11 cellular contexts compared by ENCODE assay signal in the genomic region with DNA sequence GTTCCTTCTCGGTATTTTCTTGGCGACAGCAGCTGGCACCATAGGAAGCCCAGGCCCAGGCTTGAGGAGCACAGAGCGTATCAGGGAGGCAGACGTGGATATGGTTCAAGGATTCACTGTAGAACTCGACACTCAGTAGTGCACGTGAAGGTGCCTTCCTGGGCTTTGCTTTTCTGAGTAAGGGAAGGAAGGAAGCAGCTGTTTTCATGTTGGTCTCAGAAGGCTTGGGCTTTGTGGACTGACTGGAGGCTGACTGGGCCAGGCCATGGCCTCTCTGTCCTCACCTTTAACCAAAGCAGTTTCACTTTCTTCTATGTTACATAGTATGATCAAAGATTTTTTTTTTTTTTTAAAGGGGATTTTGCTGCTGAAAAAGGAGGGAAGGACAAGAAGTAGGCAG. TPM values are rescaled to one million over a fixed set of nuclear protein-coding genes. Genes with fewer than 3 reads are reported as not detected.
DNase-seq lines count a peak whose midpoint lies in the region; ATAC-seq and TF ChIP-seq lines count a peak whose summit lies in the region.
"Had no signal": no experiment of that assay in that cellular context is flagged by ENCODE, and none has a peak within 500 bp of the region (broad histone marks: within the 10 kb centered on the region; RNA-seq: fewer than 3 reads in every experiment).

No MANE protein-coding gene starts in this region.

- no peak for DNase-seq in CD4-positive, alpha-beta T cell
- peak; percentile 26 for DNase-seq in endodermal cell
- no peak for DNase-seq in glomerular visceral epithelial cell (ENCODE audit: extremely low spot score)
- DNase-seq in NCI-H524 treated with DMSO at 0.1 percent for 48 hours (lab: John Stamatoyannopoulos, UW) = no peak
- no peak for DNase-seq in stimulated activated naive CD4-positive, alpha-beta T cell treated with Interleukin-2 at 50 U/mL for 16 hours (lab: John Stamatoyannopoulos, UW)
- DNase-seq in NCI-H128 (lab: John Stamatoyannopoulos, UW; ENCODE audit: unreplicated experiment) = no peak
- DNase-seq: Caco-2, NCI-H774 had no signal

- peaks cover 66% of the 10 kb centered on the region for H3K36me3 ChIP-seq in endodermal cell (ENCODE audit: control insufficient read depth, insufficient read depth, low read length)
- H3K36me3 ChIP-seq: neural progenitor cell had no signal

- CTCF ChIA-PET in CD4-positive, alpha-beta T cell (lab: Charles Lee) = no interaction called here

- no peaks in the 10 kb centered on the region for H3K27me3 ChIP-seq in CD4-positive, alpha-beta T cell (ENCODE audit: control insufficient read depth, insufficient read depth, low read length)
- no peaks in the 10 kb centered on the region for H3K27me3 ChIP-seq in endodermal cell (ENCODE audit: control insufficient read depth, insufficient read depth, low read length, poor library complexity, severe bottlenecking)
- H3K27me3 ChIP-seq: neural progenitor cell had no signal

- H3K4me3 ChIP-seq in endodermal cell (ENCODE audit: low read length) = no peak overlapping the region
- H3K4me3 ChIP-seq: neural progenitor cell had no signal

- WGBS in endodermal cell (ENCODE audit: insufficient coverage in 1 of 2, insufficient read length in 1 of 2), 2 experiments = 95 to 97% methylated on average over 4 to 6 of the region's 6 CpGs

- H3K4me1 Mint-ChIP-seq in CD4-positive, alpha-beta T cell (ENCODE audit: low read depth) = peaks cover 8% of the 10 kb centered on the region
- no peaks in the 10 kb centered on the region for H3K4me1 Mint-ChIP-seq in endodermal cell
- H3K4me1 Mint-ChIP-seq: neural progenitor cell had no signal

- no peaks in the 10 kb centered on the region for H3K27me3 Mint-ChIP-seq in CD4-positive, alpha-beta T cell
- no peaks in the 10 kb centered on the region for H3K27me3 Mint-ChIP-seq in endodermal cell (ENCODE audit: insufficient read depth)

- peaks cover 81% of the 10 kb centered on the region for H3K36me3 Mint-ChIP-seq in CD4-positive, alpha-beta T cell (ENCODE audit: low read depth)
- H3K36me3 Mint-ChIP-seq in endodermal cell (ENCODE audit: low read depth) = peaks cover 65% of the 10 kb centered on the region

- intact Hi-C loops in CD4-positive, alpha-beta T cell (cut with DNase I, micrococcal nuclease) = no loop called here

- TF ChIP-seq CTCF in CD4-positive, alpha-beta T cell (IDR thresholded peaks at IDR 0.05) = no peak
- no peak for TF ChIP-seq CTCF in endodermal cell (conservative IDR thresholded peaks at IDR 0.05)

- H3K9ac ChIP-seq in endodermal cell (ENCODE audit: extremely low read depth, low read length, poor library complexity, severe bottlenecking) = no peak overlapping the region
- H3K9ac ChIP-seq: neural progenitor cell had no signal

- H3K27ac Mint-ChIP-seq in CD4-positive, alpha-beta T cell = peak overlapping the region; percentile 49
- no peak overlapping the region for H3K27ac Mint-ChIP-seq in endodermal cell
- H3K27ac Mint-ChIP-seq: neural progenitor cell had no signal

- no peak overlapping the region for H3K27ac ChIP-seq in CD4-positive, alpha-beta T cell (ENCODE audit: low read depth, low read length)
- no peak overlapping the region for H3K27ac ChIP-seq in endodermal cell (ENCODE audit: low read depth, low read length)
- H3K27ac ChIP-seq: neural progenitor cell had no signal

- ATAC-seq in CD4-positive, alpha-beta T cell (ENCODE audit: poor library complexity) = no peak
- ATAC-seq in GM18909 (IDR thresholded peaks at IDR 0.05; ENCODE audit: poor library complexity, unreplicated experiment) = peak; percentile 72
- ATAC-seq in HG03175 (IDR thresholded peaks at IDR 0.05; ENCODE audit: unreplicated experiment) = peak; percentile 73

- no peaks in the 10 kb centered on the region for H3K9me3 Mint-ChIP-seq in CD4-positive, alpha-beta T cell
- H3K9me3 Mint-ChIP-seq in endodermal cell = no peaks in the 10 kb centered on the region
- H3K9me3 Mint-ChIP-seq: neural progenitor cell had no signal

- H3K4me1 ChIP-seq in endodermal cell (ENCODE audit: control insufficient read depth, insufficient read depth, low read length) = no peaks in the 10 kb centered on the region
- H3K4me1 ChIP-seq: Caco-2, neural progenitor cell had no signal

- H3K9me3 ChIP-seq in CD4-positive, alpha-beta T cell (ENCODE audit: control insufficient read depth, low read length) = no peaks in the 10 kb centered on the region
- no peaks in the 10 kb centered on the region for H3K9me3 ChIP-seq in endodermal cell (ENCODE audit: control insufficient read depth, low read length)
- H3K9me3 ChIP-seq: Caco-2 had no signal

- POLR2A ChIA-PET in CD4-positive, alpha-beta T cell (lab: Charles Lee) = no interaction called here

- no peak overlapping the region for H3K4me3 Mint-ChIP-seq in CD4-positive, alpha-beta T cell
- H3K4me3 Mint-ChIP-seq in endodermal cell = no peak overlapping the region
- H3K4me3 Mint-ChIP-seq: neural progenitor cell had no signal

RNA-seq across cellular contexts. Expression of gene GHRL, which starts 6.9 kb away (rescaled TPM):
- 1 to 10 TPM; 1.1 to 3.2 TPM for total RNA-seq in CD4-positive, alpha-beta T cell
- total RNA-seq in endodermal cell = not detected
- 0.36 TPM for polyA plus RNA-seq in endodermal cell (2013, experiment 1 of 2)
- polyA plus RNA-seq in endodermal cell (2013, experiment 2 of 2) = not detected
- total RNA-seq: Caco-2 had no signal

RNA-seq across cellular contexts. Expression of gene SEC13, which starts 21.2 kb away (rescaled TPM):
- total RNA-seq in CD4-positive, alpha-beta T cell = 10 to 100 TPM; 81.1 to 86.5 TPM
- 100 to 1,000 TPM; 140 to 142 TPM for total RNA-seq in endodermal cell
- 118 TPM for polyA plus RNA-seq in endodermal cell (2013, experiment 1 of 2)
- 117 TPM for polyA plus RNA-seq in endodermal cell (2013, experiment 2 of 2)

RNA-seq across cellular contexts. Expression of gene TATDN2, which starts 51.4 kb away (rescaled TPM):
- total RNA-seq in CD4-positive, alpha-beta T cell = 10 to 100 TPM; 48.7 to 50.2 TPM
- total RNA-seq in endodermal cell = 10 to 100 TPM; 34.0 to 34.1 TPM
- 18.5 TPM for polyA plus RNA-seq in endodermal cell (2013, experiment 1 of 2)
- polyA plus RNA-seq in endodermal cell (2013, experiment 2 of 2) = 16.3 TPM
